In genomic region chr3:18758047-18758704, GRCh38 we compare ENCODE assay signal across 8 cellular contexts.
DNase-seq lines count a peak whose midpoint lies in the region; ATAC-seq and TF ChIP-seq lines count a peak whose summit lies in the region.

No MANE protein-coding gene starts in this region.

- no peak overlapping the region for H3K27ac ChIP-seq in 22Rv1
- H3K27ac ChIP-seq in HEK293 (ENCODE audit: extremely low read depth, low read depth, low read length): no peak overlapping the region
- no peak overlapping the region for H3K27ac ChIP-seq in aorta (ENCODE audit: low read depth in 1 of 2, low read length in 2 of 2)

- no peaks in the 10 kb centered on the region for H3K36me3 Mint-ChIP-seq in natural killer cell

- POLR2A ChIA-PET in HEK293 (lab: Yijun Ruan, JAX): no interaction called here

- CTCF ChIA-PET in HEK293 (lab: Yijun Ruan, JAX): interaction anchor here (0.6 to 3.9 kb wide), 13 partner anchors 8 to 1481 kb away, joined by 3 to 28 read pairs (median 4); no protein-coding TSS in a partner anchor

- H3K4me1 Mint-ChIP-seq in natural killer cell: peaks cover 13 to 19% of the 10 kb centered on the region in 2 donors

- H3K9me3 ChIP-seq in HEK293 (ENCODE audit: control insufficient read depth, insufficient read depth, low read depth, low read length) (no peaks in the 10 kb centered on the region), aorta (ENCODE audit: control insufficient read depth, low read length) (no peaks in the 10 kb centered on the region)

- no peak overlapping the region for H3K4me3 Mint-ChIP-seq in natural killer cell

- peak; percentile 89 for TF ChIP-seq CTCF in 22Rv1 (IDR thresholded peaks at IDR 0.05)
- no peak for TF ChIP-seq CTCF in HEK293 (tag by site-specific recombination; IDR thresholded peaks at IDR 0.05)
- TF ChIP-seq CTCF in natural killer cell (IDR thresholded peaks at IDR 0.05): peak; percentile 90

- no peaks in the 10 kb centered on the region for H3K27me3 ChIP-seq in aorta (ENCODE audit: control insufficient read depth in 1 of 2, insufficient read depth in 2 of 2, low read length in 1 of 2)

- intact Hi-C loops in natural killer cell (cut with micrococcal nuclease) (loop anchor here (1.0 to 2.0 kb wide), 3 partner anchors 19 to 315 kb away; no protein-coding TSS in a partner anchor), aorta (cut with DNase I) (no loop called here)

- H3K36me3 ChIP-seq in HEK293 (ENCODE audit: control insufficient read depth in 2 of 2, insufficient read depth in 1 of 2, low read length in 2 of 2) (no peaks in the 10 kb centered on the region), aorta (ENCODE audit: control insufficient read depth in 1 of 2, insufficient read depth in 2 of 2, low read length in 1 of 2) (no peaks in the 10 kb centered on the region)

- H3K27me3 Mint-ChIP-seq in natural killer cell (ENCODE audit: low read depth in 2 of 2): no peaks in the 10 kb centered on the region

- DNase-seq in GM03348 (ENCODE audit: low spot score) (peak; percentile 1), M059J (ENCODE audit: low read depth) (peak; percentile 19), SIG-M5 treated with dmso at 0.1 percent for 504 hours (lab: John Stamatoyannopoulos, UW; ENCODE audit: unreplicated experiment) (peak; percentile 85), natural killer cell (no peak), aorta (no peak)
- peak; percentile 36 for DNase-seq in effector CD4-positive, alpha-beta T cell

- no peak overlapping the region for H3K4me3 ChIP-seq in HEK293 (ENCODE audit: low read depth, low read length)
- H3K4me3 ChIP-seq in aorta (ENCODE audit: low read length in 2 of 2): no peak overlapping the region

- ATAC-seq in natural killer cell: peak; percentile 90 to 99 (median 97)
- no peak for ATAC-seq in aorta (ENCODE audit: low FRiP score)

- no peaks in the 10 kb centered on the region for H3K9me3 Mint-ChIP-seq in natural killer cell

- no peaks in the 10 kb centered on the region for H3K4me1 ChIP-seq in HEK293 (ENCODE audit: control insufficient read depth, insufficient read depth, low read length)
- no peaks in the 10 kb centered on the region for H3K4me1 ChIP-seq in aorta (ENCODE audit: control insufficient read depth in 1 of 2, insufficient read depth in 2 of 2, low read length in 2 of 2)

- 46 to 47% methylated on average over 4 of the region's 4 CpGs for WGBS in aorta, 2 donors

- peak overlapping the region; percentile 17 to 27 for H3K27ac Mint-ChIP-seq in natural killer cell

TF ChIP-seq in HEK293, 187 proteins besides CTCF, POLR2A, EP300 and RAD21:
- TF ChIP-seq AEBP2 (tag by site-specific recombination; IDR thresholded peaks at IDR 0.05; ENCODE audit: borderline replicate concordance) (no peak), ZNF426 (tag by site-specific recombination; IDR thresholded peaks at IDR 0.05) (no peak), ZNF214 (tag by site-specific recombination; IDR thresholded peaks at IDR 0.05; ENCODE audit: borderline replicate concordance) (no peak), ZNF792 (tag by site-specific recombination; IDR thresholded peaks at IDR 0.05) (no peak), ZNF112 (tag by site-specific recombination; IDR thresholded peaks at IDR 0.05) (no peak), SCRT2 (tag by site-specific recombination; IDR thresholded peaks at IDR 0.05) (peak; percentile 57), GLIS1 (tag by site-specific recombination; IDR thresholded peaks at IDR 0.05) (0 out of 2 replicates have a peak, but pooled peaks have one; percentile 9), ZFP37 (tag by site-specific recombination; IDR thresholded peaks at IDR 0.05) (no peak), MEIS1 (CRISPR knock-in tag; IDR thresholded peaks at IDR 0.05; ENCODE audit: borderline replicate concordance) (no peak), ZNF184 (tag by site-specific recombination; IDR thresholded peaks at IDR 0.05) (no peak), ZNF654 (tag by site-specific recombination; IDR thresholded peaks at IDR 0.05; ENCODE audit: low read depth) (peak; percentile 79)
TF ChIP-seq in HEK293: peak in this region for 3.

Comparison
In these comparisons a context has a peak if more than half of its experiments do, and no peak if none do; other contexts are left out.
1. DNase-seq: peak in GM03348 (single experiment), M059J (single experiment), SIG-M5 treated with dmso at 0.1 percent for 504 hours (single experiment) and effector CD4-positive, alpha-beta T cell (single experiment); none in natural killer cell (single experiment) and aorta (0 of 2).